ENCODE assay signal across 25 cellular contexts in genomic region chr7:65250216-65250615, GRCh38.
DNase-seq lines count a peak whose midpoint lies in the region; ATAC-seq and TF ChIP-seq lines count a peak whose summit lies in the region.
"Had no signal": no experiment of that assay in that cellular context is flagged by ENCODE, and none has a peak within 500 bp of the region (broad histone marks: within the 10 kb centered on the region; RNA-seq: fewer than 3 reads in every experiment).

No MANE protein-coding gene starts in this region.

- no peak for DNase-seq in T-helper 2 cell treated with Interferon-gamma antibody and Interleukin-4, amounts not matched to agents 5 μg/mL and 100 μg/mL, for 36 hours (ENCODE audit: low spot score)
- DNase-seq in T-helper 2 cell (no peak), colonic mucosa (peak; percentile 2), retina (no peak), GM10248 (ENCODE audit: extremely low spot score) (no peak)
- DNase-seq: activated naive CD4-positive, alpha-beta T cell treated with anti-CD3 and anti-CD28 coated beads, Interleukin-2, amount 50 U/mL, for 16 hours; activated T-cell treated with anti-CD3 and anti-CD28 coated beads for 4 hours; dermis blood vessel endothelial cell; foreskin keratinocyte; hypothalamus; kidney; naive thymus-derived CD4-positive, alpha-beta T cell; NCI-H1048; NCI-H1930; NCI-H446 treated with DMSO at 0.1 percent for 48 hours; stimulated activated CD4-positive, alpha-beta T cell treated with anti-CD3 and anti-CD28 coated beads, Interleukin-4, amount 100 ng/mL, for 24 hours; SW 1271; upper lobe of right lung had no signal

- H3K9me3 Mint-ChIP-seq in T-helper 2 cell treated with Interferon-gamma antibody and Interleukin-4, amounts not matched to agents 5 μg/mL and 100 μg/mL, for 36 hours: no peaks in the 10 kb centered on the region
- H3K9me3 Mint-ChIP-seq in IgD-negative memory B cell: peaks cover 0 to 2% (median 0%) of the 10 kb centered on the region in 3 donors
- H3K9me3 Mint-ChIP-seq in nephron: no peaks in the 10 kb centered on the region

- TF ChIP-seq CTCF in colonic mucosa (IDR thresholded peaks at IDR 0.05): no peak
- TF ChIP-seq CTCF in nephron (IDR thresholded peaks at IDR 0.05; ENCODE audit: unreplicated experiment in 3 of 3): no peak
- no peak for TF ChIP-seq CTCF in GM10248 (IDR thresholded peaks at IDR 0.05; ENCODE audit: control extremely low read depth, extremely low read depth, low read depth, missing control alignments)

- POLR2A ChIA-PET in GM10248 (lab: Yijun Ruan, JAX): no interaction called here

- intact Hi-C loops in colonic mucosa (cut with DNase I): no loop called here

- CTCF ChIA-PET in GM10248 (lab: Yijun Ruan, JAX): interaction anchor here (1.1 kb wide), 1 partner anchor 18 kb away, joined by 3 read pairs; no protein-coding TSS in a partner anchor

- ATAC-seq in GM21737 (IDR thresholded peaks at IDR 0.05; ENCODE audit: unreplicated experiment): no peak
- ATAC-seq: foreskin keratinocyte; naive thymus-derived CD4-positive, alpha-beta T cell; upper lobe of right lung had no signal

- no peak overlapping the region for H3K9ac ChIP-seq in colonic mucosa (ENCODE audit: low read depth in 2 of 2, low read length in 2 of 2)
- H3K9ac ChIP-seq: KMS-11 had no signal

- peaks cover 18% of the 10 kb centered on the region for H3K27me3 Mint-ChIP-seq in T-helper 2 cell treated with Interferon-gamma antibody and Interleukin-4, amounts not matched to agents 5 μg/mL and 100 μg/mL, for 36 hours (ENCODE audit: low read depth)
- H3K27me3 Mint-ChIP-seq in IgD-negative memory B cell (peaks cover 5% of the 10 kb centered on the region), nephron (ENCODE audit: low read depth) (peaks cover 16% of the 10 kb centered on the region)

- no peaks in the 10 kb centered on the region for H3K4me1 ChIP-seq in colonic mucosa
- H3K4me1 ChIP-seq: breast epithelium, foreskin keratinocyte, prostate gland had no signal

- peaks cover 5% of the 10 kb centered on the region for H3K4me1 Mint-ChIP-seq in T-helper 2 cell treated with Interferon-gamma antibody and Interleukin-4, amounts not matched to agents 5 μg/mL and 100 μg/mL, for 36 hours (ENCODE audit: low read depth)
- peaks cover 0 to 3% (median 0%) of the 10 kb centered on the region in 3 donors for H3K4me1 Mint-ChIP-seq in IgD-negative memory B cell
- H3K4me1 Mint-ChIP-seq in nephron: peaks cover 5% of the 10 kb centered on the region

- no peaks in the 10 kb centered on the region for H3K36me3 Mint-ChIP-seq in T-helper 2 cell treated with Interferon-gamma antibody and Interleukin-4, amounts not matched to agents 5 μg/mL and 100 μg/mL, for 36 hours (ENCODE audit: low read depth)
- H3K36me3 Mint-ChIP-seq in IgD-negative memory B cell (no peaks in the 10 kb centered on the region), nephron (ENCODE audit: low read depth) (no peaks in the 10 kb centered on the region)
- H3K36me3 Mint-ChIP-seq: naive thymus-derived CD4-positive, alpha-beta T cell had no signal

- H3K27ac Mint-ChIP-seq in T-helper 2 cell treated with Interferon-gamma antibody and Interleukin-4, amounts not matched to agents 5 μg/mL and 100 μg/mL, for 36 hours: no peak overlapping the region
- H3K27ac Mint-ChIP-seq in IgD-negative memory B cell (no peak overlapping the region), nephron (peak overlapping the region in 1 of 3 experiments; percentile 6)
- H3K27ac Mint-ChIP-seq: naive thymus-derived CD4-positive, alpha-beta T cell had no signal

- H3K9me3 ChIP-seq in colonic mucosa: no peaks in the 10 kb centered on the region
- H3K9me3 ChIP-seq: breast epithelium, prostate gland, upper lobe of right lung had no signal

- H3K4me3 Mint-ChIP-seq in T-helper 2 cell treated with Interferon-gamma antibody and Interleukin-4, amounts not matched to agents 5 μg/mL and 100 μg/mL, for 36 hours: peak overlapping the region; percentile 48
- H3K4me3 Mint-ChIP-seq in IgD-negative memory B cell: peak overlapping the region in 3 of 4 donors; percentile 55 to 90 (median 72)
- H3K4me3 Mint-ChIP-seq in nephron: peak overlapping the region; percentile 91 to 98 (median 93)

- no peaks in the 10 kb centered on the region for H3K27me3 ChIP-seq in colonic mucosa
- H3K27me3 ChIP-seq: breast epithelium, foreskin keratinocyte, upper lobe of right lung had no signal

- H3K4me3 ChIP-seq in colonic mucosa: no peak overlapping the region
- H3K4me3 ChIP-seq: breast epithelium, prostate gland, upper lobe of right lung had no signal

- H3K36me3 ChIP-seq in colonic mucosa: no peaks in the 10 kb centered on the region
- H3K36me3 ChIP-seq: breast epithelium, prostate gland, upper lobe of right lung had no signal

- no peak overlapping the region for H3K27ac ChIP-seq in colonic mucosa
- H3K27ac ChIP-seq: breast epithelium, epithelial cell of prostate, foreskin keratinocyte, KMS-11, prostate gland, upper lobe of right lung had no signal
